In genomic region chr2:112625474-112626114, GRCh38 we compare ENCODE assay signal across 14 cellular contexts. TPM values are rescaled to one million over a fixed set of nuclear protein-coding genes. Genes with fewer than 3 reads are reported as not detected.
DNase-seq lines count a peak whose midpoint lies in the region; ATAC-seq and TF ChIP-seq lines count a peak whose summit lies in the region.
"Had no signal": no experiment of that assay in that cellular context is flagged by ENCODE, and none has a peak within 500 bp of the region (broad histone marks: within the 10 kb centered on the region; RNA-seq: fewer than 3 reads in every experiment).

No MANE protein-coding gene starts in this region.

- peaks cover 58 to 69% (median 65%) of the 10 kb centered on the region in 3 donors for H3K4me1 Mint-ChIP-seq in CD8-positive, alpha-beta memory T cell
- H3K4me1 Mint-ChIP-seq in endodermal cell, result peaks cover 24% of the 10 kb centered on the region

- CTCF ChIA-PET in CD8-positive, alpha-beta memory T cell (lab: Charles Lee), result interaction anchor here (0.7 to 12.6 kb wide), 18 partner anchors 9 to 105 kb away, joined by 3 to 147 read pairs (median 5); partner anchors contain the start of gene SLC20A1
- CTCF ChIA-PET in RWPE1 (lab: Yijun Ruan, JAX), result interaction anchor here (0.6 to 3.2 kb wide), 6 partner anchors 19 to 124 kb away, joined by 3 to 25 read pairs (median 6); partner anchors contain the start of gene SLC20A1

- H3K9ac ChIP-seq in endodermal cell (ENCODE audit: extremely low read depth, low read length, poor library complexity, severe bottlenecking), result no peak overlapping the region

- no peaks in the 10 kb centered on the region for H3K27me3 ChIP-seq in CD8-positive, alpha-beta memory T cell (ENCODE audit: insufficient read depth, low read length, poor library complexity, severe bottlenecking)
- no peaks in the 10 kb centered on the region for H3K27me3 ChIP-seq in endodermal cell (ENCODE audit: control insufficient read depth, insufficient read depth, low read length, poor library complexity, severe bottlenecking)
- H3K27me3 ChIP-seq: heart left ventricle had no signal

- WGBS in endodermal cell (ENCODE audit: insufficient coverage in 1 of 2, insufficient read length in 1 of 2), 2 experiments, result 92 to 94% methylated on average over 4 to 7 of the region's 7 CpGs

- peak overlapping the region in 3 of 7 donors; percentile 32 to 75 (median 41) for H3K4me3 Mint-ChIP-seq in CD8-positive, alpha-beta memory T cell
- no peak overlapping the region for H3K4me3 Mint-ChIP-seq in endodermal cell
- H3K4me3 Mint-ChIP-seq: neural crest cell had no signal

- H3K27ac ChIP-seq in CD8-positive, alpha-beta memory T cell (ENCODE audit: low read depth, low read length), result no peak overlapping the region
- H3K27ac ChIP-seq in RWPE1, result peak overlapping the region; percentile 99
- H3K27ac ChIP-seq in endodermal cell (ENCODE audit: low read depth, low read length), result no peak overlapping the region

- H3K9me3 Mint-ChIP-seq in CD8-positive, alpha-beta memory T cell, result peaks cover 0 to under 1% (median 0%) of the 10 kb centered on the region in 5 donors
- H3K9me3 Mint-ChIP-seq in endodermal cell, result no peaks in the 10 kb centered on the region
- H3K9me3 Mint-ChIP-seq: activated T-cell treated with anti-CD3 and anti-CD28 coated beads, Interleukin-2, amount 50 U/mL, for 72 hours; neural crest cell had no signal

- TF ChIP-seq CTCF in RWPE1 (conservative IDR thresholded peaks at IDR 0.05; ENCODE audit: low read depth), result no peak
- TF ChIP-seq CTCF in endodermal cell (conservative IDR thresholded peaks at IDR 0.05), result no peak

- peaks cover 64% of the 10 kb centered on the region for H3K4me1 ChIP-seq in CD8-positive, alpha-beta memory T cell (ENCODE audit: insufficient read depth, low read length)
- H3K4me1 ChIP-seq in endodermal cell (ENCODE audit: control insufficient read depth, insufficient read depth, low read length), result peaks cover 3% of the 10 kb centered on the region
- H3K4me1 ChIP-seq: HAP-1 had no signal

- peak in 1 of 5 donors; percentile 13 for DNase-seq in CD8-positive, alpha-beta memory T cell
- no peak for DNase-seq in RWPE1 (ENCODE audit: low spot score)
- DNase-seq in endodermal cell, result peak; percentile 31
- DNase-seq in posterior vena cava (ENCODE audit: low spot score), result peak; percentile 61
- no peak for DNase-seq in dedifferentiated amniotic fluid mesenchymal stem cell (ENCODE audit: extremely low spot score)
- DNase-seq: activated T-cell treated with anti-CD3 and anti-CD28 coated beads, Interleukin-2, amount 50 U/mL, for 72 hours; heart left ventricle; left colon; NCI-H2029 treated with DMSO at 0.1 percent for 48 hours; NCI-H774 had no signal

- peaks cover 0 to 3% (median 0%) of the 10 kb centered on the region in 3 donors for H3K36me3 Mint-ChIP-seq in CD8-positive, alpha-beta memory T cell
- H3K36me3 Mint-ChIP-seq in endodermal cell (ENCODE audit: low read depth), result no peaks in the 10 kb centered on the region

- ATAC-seq in GM21515 (IDR thresholded peaks at IDR 0.05; ENCODE audit: unreplicated experiment) (no peak), HG02642 (IDR thresholded peaks at IDR 0.05; ENCODE audit: poor library complexity, unreplicated experiment) (no peak)

- H3K9me3 ChIP-seq in CD8-positive, alpha-beta memory T cell (ENCODE audit: low read length), result no peaks in the 10 kb centered on the region
- H3K9me3 ChIP-seq in endodermal cell (ENCODE audit: control insufficient read depth, low read length), result no peaks in the 10 kb centered on the region
- H3K9me3 ChIP-seq: HAP-1, heart left ventricle had no signal

- H3K36me3 ChIP-seq in CD8-positive, alpha-beta memory T cell (ENCODE audit: insufficient read depth, low read length), result no peaks in the 10 kb centered on the region
- H3K36me3 ChIP-seq in endodermal cell (ENCODE audit: control insufficient read depth, insufficient read depth, low read length), result no peaks in the 10 kb centered on the region
- H3K36me3 ChIP-seq: HAP-1, heart left ventricle had no signal

- peak overlapping the region in 5 of 8 donors; percentile 70 to 88 (median 83) for H3K27ac Mint-ChIP-seq in CD8-positive, alpha-beta memory T cell
- no peak overlapping the region for H3K27ac Mint-ChIP-seq in endodermal cell
- H3K27ac Mint-ChIP-seq: activated T-cell treated with anti-CD3 and anti-CD28 coated beads, Interleukin-2, amount 50 U/mL, for 72 hours had no signal

- no peaks in the 10 kb centered on the region for H3K27me3 Mint-ChIP-seq in CD8-positive, alpha-beta memory T cell
- no peaks in the 10 kb centered on the region for H3K27me3 Mint-ChIP-seq in endodermal cell (ENCODE audit: insufficient read depth)

- H3K4me3 ChIP-seq in CD8-positive, alpha-beta memory T cell (ENCODE audit: low read length), result no peak overlapping the region
- H3K4me3 ChIP-seq in endodermal cell (ENCODE audit: low read length), result no peak overlapping the region
- H3K4me3 ChIP-seq: HAP-1, heart left ventricle had no signal

- POLR2A ChIA-PET in CD8-positive, alpha-beta memory T cell (lab: Charles Lee), result interaction anchor here (2.3 kb wide), 1 partner anchor 21 kb away, joined by 12 read pairs; no protein-coding TSS in a partner anchor
- POLR2A ChIA-PET in RWPE1 (lab: Yijun Ruan, JAX; ENCODE audit: low non-redundant PET), result interaction anchor here (1.6 kb wide), 1 partner anchor 19 kb away, joined by 11 read pairs; the partner anchor contains the start of gene SLC20A1

- intact Hi-C loops in posterior vena cava (cut with DNase I), result loop anchor here in 1 of 2 donors (10.0 kb wide), 1 partner anchor 99 kb away; the partner anchor contains the start of gene NT5DC4

RNA-seq across cellular contexts. Expression of gene SLC20A1, which starts 20.1 kb away (rescaled TPM):
- total RNA-seq in CD8-positive, alpha-beta memory T cell, result 100 to 1,000 TPM; 102 to 105 TPM
- 68.0 TPM for polyA plus RNA-seq in CD8-positive, alpha-beta memory T cell
- total RNA-seq in endodermal cell (10 to 100 TPM; 67.3 to 86.7 TPM), posterior vena cava (10 to 100 TPM; 41.0 to 43.6 TPM)
- polyA plus RNA-seq in endodermal cell (2013, experiment 1 of 2), result 56.1 TPM
- 47.7 TPM for polyA plus RNA-seq in endodermal cell (2013, experiment 2 of 2)

RNA-seq across cellular contexts. Expression of gene CHCHD5, which starts 41.2 kb away (rescaled TPM):
- 10 to 100 TPM; 33.1 to 36.6 TPM for total RNA-seq in CD8-positive, alpha-beta memory T cell
- polyA plus RNA-seq in CD8-positive, alpha-beta memory T cell, result 41.8 TPM
- 10 to 100 TPM; 39.1 to 48.2 TPM for total RNA-seq in endodermal cell
- 48.5 TPM for polyA plus RNA-seq in endodermal cell (2013, experiment 1 of 2)
- polyA plus RNA-seq in endodermal cell (2013, experiment 2 of 2), result 44.5 TPM
- 10 to 100 TPM; 12.7 to 23.8 TPM for total RNA-seq in posterior vena cava

Comparison
In these comparisons a context has a peak if more than half of its experiments do, and no peak if none do; other contexts are left out.
1. DNase-seq: peak in endodermal cell (single experiment) and posterior vena cava (single experiment); none in RWPE1 (single experiment) and dedifferentiated amniotic fluid mesenchymal stem cell (single experiment).